Comparison of ENCODE assay signal across 9 cellular contexts in the genomic region with DNA sequence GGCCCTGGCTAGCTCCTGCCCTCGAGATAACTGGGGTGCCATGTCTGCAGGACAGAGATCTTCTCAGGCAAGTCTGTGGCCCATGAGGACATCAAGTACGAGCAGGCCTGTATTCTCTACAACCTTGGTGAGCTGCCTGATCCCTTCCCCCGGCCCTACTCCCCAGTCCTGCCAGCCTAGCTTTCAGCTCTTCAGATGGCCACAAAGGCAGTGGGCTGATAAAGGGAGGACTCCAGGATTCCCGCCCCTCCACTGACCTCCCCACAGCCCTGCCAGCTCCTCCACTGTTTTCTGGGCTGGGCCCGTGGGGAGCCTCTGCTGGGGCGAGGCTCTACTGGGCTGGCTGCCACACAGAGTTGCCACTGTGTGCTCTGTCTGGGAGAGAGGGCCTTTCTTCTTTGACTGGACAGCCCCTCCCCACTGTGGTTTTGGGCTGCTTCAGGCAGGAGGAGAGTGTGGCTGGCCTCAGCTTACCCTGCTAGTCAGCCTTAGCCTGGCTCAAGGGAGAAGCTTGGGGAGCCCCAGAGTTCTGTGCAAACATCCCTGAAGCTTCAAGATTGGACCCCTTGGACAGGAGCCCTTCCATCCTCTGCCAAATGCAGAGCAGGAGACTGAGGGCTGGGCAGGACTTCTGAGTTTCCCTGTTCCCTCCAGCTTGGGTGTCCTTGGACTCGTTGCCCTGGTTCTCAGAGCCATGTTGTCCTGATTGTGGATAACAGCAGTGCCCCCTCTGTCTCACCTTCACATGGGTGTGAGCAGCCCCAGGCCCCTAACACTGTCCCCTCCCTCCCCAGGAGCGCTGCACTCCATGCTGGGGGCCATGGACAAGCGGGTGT. TPM values are rescaled to one million over a fixed set of nuclear protein-coding genes. Genes with fewer than 3 reads are reported as not detected.
A peak's percentile ranks its signal among the peaks of the same experiment; 100 is the strongest.
DNase-seq lines count a peak whose midpoint lies in the region; ATAC-seq and TF ChIP-seq lines count a peak whose summit lies in the region.
"Had no signal": no experiment of that assay in that cellular context is flagged by ENCODE, and none has a peak within 500 bp of the region (broad histone marks: within the 10 kb centered on the region; RNA-seq: fewer than 3 reads in every experiment).

No MANE protein-coding gene starts in this region.

- peak; percentile 77 for ATAC-seq in left ventricle myocardium superior
- no peak for ATAC-seq in GM18505 (IDR thresholded peaks at IDR 0.05; ENCODE audit: unreplicated experiment)
- no peak for ATAC-seq in HG02970 (IDR thresholded peaks at IDR 0.05; ENCODE audit: low FRiP score, unreplicated experiment)

- H3K4me1 Mint-ChIP-seq in brain, result peaks cover 9% of the 10 kb centered on the region

- no peak overlapping the region for H3K4me3 ChIP-seq in rectal smooth muscle tissue (ENCODE audit: low read length)

- H3K36me3 Mint-ChIP-seq in brain, result peaks cover 31% of the 10 kb centered on the region

- peak; percentile 50 for DNase-seq in COLO829 (ENCODE audit: low spot score)
- peak; percentile 72 for DNase-seq in left ventricle myocardium superior
- DNase-seq in DMS114 treated with DMSO at 0.1 percent for 48 hours (lab: John Stamatoyannopoulos, UW; ENCODE audit: unreplicated experiment), result no peak
- no peak for DNase-seq in mucosa of gallbladder (ENCODE audit: low spot score)
- DNase-seq: COR-L47 had no signal

- H3K27ac ChIP-seq in rectal smooth muscle tissue (ENCODE audit: low read depth, low read length), result peak overlapping the region; percentile 34

- no peak for TF ChIP-seq POLR2A in GM18505 (IDR thresholded peaks at IDR 0.05; ENCODE audit: borderline replicate concordance, extremely low read depth, insufficient read depth, insufficient read length)

- peaks cover 22% of the 10 kb centered on the region for H3K36me3 ChIP-seq in rectal smooth muscle tissue (ENCODE audit: control insufficient read depth, insufficient read depth, low read length)

- H3K27ac Mint-ChIP-seq in brain, result peak overlapping the region; percentile 72 to 91 (median 80)

- no peaks in the 10 kb centered on the region for H3K27me3 Mint-ChIP-seq in brain

- no peak for TF ChIP-seq CTCF in brain (conservative IDR thresholded peaks at IDR 0.05)

- H3K27me3 ChIP-seq in rectal smooth muscle tissue (ENCODE audit: control insufficient read depth, insufficient read depth, low read length), result no peaks in the 10 kb centered on the region

- intact Hi-C loops in left ventricle myocardium superior (cut with micrococcal nuclease), result no loop called here

- H3K4me3 Mint-ChIP-seq in brain, result no peak overlapping the region

- H3K4me1 ChIP-seq in rectal smooth muscle tissue (ENCODE audit: control insufficient read depth, insufficient read depth, low read length), result peaks cover 12% of the 10 kb centered on the region

- no peaks in the 10 kb centered on the region for H3K9me3 Mint-ChIP-seq in brain

- H3K9ac ChIP-seq in rectal smooth muscle tissue (ENCODE audit: low read length), result no peak overlapping the region

RNA-seq across cellular contexts. Expression of gene PTPN23, which starts 24.4 kb away (rescaled TPM):
- 37.3 TPM for polyA plus RNA-seq in brain (ENCODE audit: insufficient read depth, low read depth, low replicate concordance)
- 18.6 TPM for total RNA-seq in left ventricle myocardium superior
- 58.2 TPM for total RNA-seq in mucosa of gallbladder

Comparison
In these comparisons a context has a peak if more than half of its experiments do, and no peak if none do; other contexts are left out.
1. DNase-seq: peak in COLO829 (single experiment) and left ventricle myocardium superior (single experiment); none in DMS114 treated with DMSO at 0.1 percent for 48 hours (single experiment) and mucosa of gallbladder (single experiment).